Comparison of ENCODE assay signal across 8 cellular contexts in the genomic region with DNA sequence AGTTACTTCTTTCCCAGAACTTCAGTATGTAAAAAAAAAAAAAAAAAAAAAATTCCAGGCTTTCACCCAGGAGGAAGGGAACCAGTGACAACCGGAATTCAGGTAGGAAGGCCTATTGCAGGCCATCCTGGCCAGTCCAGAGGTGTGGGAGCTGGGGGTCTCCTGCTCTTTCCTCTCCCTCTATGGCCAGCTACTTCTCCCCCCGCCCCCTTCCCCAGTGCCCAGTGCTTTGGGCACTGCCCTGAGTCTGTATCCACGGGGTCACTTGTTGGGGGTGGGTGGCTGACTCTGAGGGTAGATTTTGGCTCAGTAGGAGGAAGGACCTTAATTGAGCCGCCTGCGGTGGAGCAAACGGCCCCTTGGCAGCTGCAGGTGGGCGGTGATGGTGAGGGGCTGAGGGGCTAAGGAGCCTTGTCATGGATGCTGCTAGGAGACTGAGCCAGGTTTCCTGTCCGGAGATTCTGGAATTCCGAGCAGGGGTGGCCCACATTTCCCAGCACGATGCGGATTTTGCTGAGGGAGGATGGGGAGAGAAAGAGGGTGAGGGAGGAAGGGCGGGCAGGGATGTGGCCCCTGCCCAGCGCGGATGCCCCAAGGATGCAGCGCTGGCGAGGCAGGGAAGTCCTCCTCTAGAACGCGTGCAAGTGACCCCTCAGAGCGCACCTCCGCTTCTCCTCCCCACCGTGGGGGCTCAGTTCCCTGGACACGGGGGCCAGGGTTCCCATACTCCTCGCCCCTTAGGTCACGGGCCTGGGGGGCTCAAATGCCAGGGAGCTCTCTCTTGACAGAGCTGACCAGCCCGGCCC. TPM values are rescaled to one million over a fixed set of nuclear protein-coding genes. Genes with fewer than 3 reads are reported as not detected.
DNase-seq lines count a peak whose midpoint lies in the region; ATAC-seq and TF ChIP-seq lines count a peak whose summit lies in the region.

No MANE protein-coding gene starts in this region.

- no peak for DNase-seq in CD8-positive, alpha-beta memory T cell
- DNase-seq in Peyer's patch = peak in 2 of 3 donors; percentile 44 to 48
- DNase-seq in esophagus muscularis mucosa (ENCODE audit: extremely low spot score) = no peak
- DNase-seq in neuronal stem cell (ENCODE audit: low spot score) = no peak
- no peak for DNase-seq in UCSD-AML1 (lab: John Stamatoyannopoulos, UW; ENCODE audit: unreplicated experiment)
- no peak for DNase-seq in NCI-H128 (lab: John Stamatoyannopoulos, UW; ENCODE audit: unreplicated experiment)

- H3K36me3 Mint-ChIP-seq in CD8-positive, alpha-beta memory T cell = peaks cover 0 to 6% (median 0%) of the 10 kb centered on the region in 3 donors

- no peak overlapping the region for H3K4ac ChIP-seq in neuronal stem cell (ENCODE audit: low read length)

- 34% methylated on average over 17 of the region's 25 CpGs for WGBS in esophagus muscularis mucosa
- no CpG with 5 or more reads among the region's 25 CpGs for WGBS in neuronal stem cell (ENCODE audit: extremely low coverage in 2 of 2, insufficient read length in 2 of 2, insufficient replicate concordance in 1 of 2), 2 donors

- peak overlapping the region; percentile 93 for H2AK5ac ChIP-seq in neuronal stem cell (ENCODE audit: low read depth, low read length)

- peak overlapping the region; percentile 64 for H3K4me3 ChIP-seq in CD8-positive, alpha-beta memory T cell (ENCODE audit: low read length)
- H3K4me3 ChIP-seq in Peyer's patch = peak overlapping the region; percentile 78 to 99 (median 94)
- H3K4me3 ChIP-seq in esophagus muscularis mucosa = peak overlapping the region; percentile 84 to 96 (median 91)
- H3K4me3 ChIP-seq in neuronal stem cell (ENCODE audit: low read length in 2 of 2) = peak overlapping the region; percentile 88 to 93

- H3K79me1 ChIP-seq in neuronal stem cell (ENCODE audit: low read depth, low read length) = peaks cover 17% of the 10 kb centered on the region

- H3K18ac ChIP-seq in neuronal stem cell (ENCODE audit: low read length) = peak overlapping the region; percentile 96

- peaks cover 0 to 6% of the 10 kb centered on the region in 2 donors for H3K27me3 Mint-ChIP-seq in CD8-positive, alpha-beta memory T cell

- peak overlapping the region; percentile 75 for H3K23ac ChIP-seq in neuronal stem cell (ENCODE audit: low read depth, low read length, poor library complexity)

- H3K36me3 ChIP-seq in CD8-positive, alpha-beta memory T cell (ENCODE audit: insufficient read depth, low read length) = no peaks in the 10 kb centered on the region
- H3K36me3 ChIP-seq in Peyer's patch (no peaks in the 10 kb centered on the region), esophagus muscularis mucosa (no peaks in the 10 kb centered on the region), neuronal stem cell (replicated peaks in 1 of 2; ENCODE audit: control insufficient read depth in 2 of 2, insufficient read depth in 2 of 2, low read length in 2 of 2) (peaks cover 0 to 2% of the 10 kb centered on the region in 2 donors)

- POLR2A ChIA-PET in CD8-positive, alpha-beta memory T cell (lab: Charles Lee) = interaction anchor here (1.5 kb wide), 1 partner anchor 9 kb away, joined by 19 read pairs; no protein-coding TSS in a partner anchor

- H3K27ac ChIP-seq in CD8-positive, alpha-beta memory T cell (ENCODE audit: low read depth, low read length) = peak overlapping the region; percentile 81
- H3K27ac ChIP-seq in Peyer's patch = peak overlapping the region; percentile 81 to 95 (median 90)
- H3K27ac ChIP-seq in esophagus muscularis mucosa (replicated peaks in 1 of 4) = peak overlapping the region; percentile 92 to 97 (median 94)
- no peak overlapping the region for H3K27ac ChIP-seq in neuronal stem cell (replicated peaks; ENCODE audit: low read length)

- peak overlapping the region; percentile 95 for H3K4me2 ChIP-seq in neuronal stem cell (ENCODE audit: insufficient read depth, low read length, poor library complexity, severe bottlenecking)

- no peak for TF ChIP-seq EP300 in esophagus muscularis mucosa (IDR thresholded peaks at IDR 0.05)

- H2BK5ac ChIP-seq in neuronal stem cell (ENCODE audit: low read length) = no peak overlapping the region

- ATAC-seq in GM21515 (IDR thresholded peaks at IDR 0.05; ENCODE audit: unreplicated experiment) (no peak), HG03432 (IDR thresholded peaks at IDR 0.05; ENCODE audit: unreplicated experiment) (no peak)

- peak overlapping the region; percentile 96 for H4K91ac ChIP-seq in neuronal stem cell (ENCODE audit: low read depth, low read length, poor library complexity)

- peak overlapping the region; percentile 89 to 98 (median 91) for H3K4me3 Mint-ChIP-seq in CD8-positive, alpha-beta memory T cell

- intact Hi-C loops in esophagus muscularis mucosa (cut with DNase I) = loop anchor here (10.0 kb wide), 1 partner anchor 410 kb away; no protein-coding TSS in a partner anchor

- no peak overlapping the region for H4K8ac ChIP-seq in neuronal stem cell (ENCODE audit: low read depth, low read length)

- H3K14ac ChIP-seq in neuronal stem cell (ENCODE audit: low read length) = peak overlapping the region; percentile 94

- peak overlapping the region; percentile 94 for H2AFZ ChIP-seq in neuronal stem cell (ENCODE audit: low read length)

- peaks cover 0 to 3% (median 0%) of the 10 kb centered on the region in 5 donors for H3K9me3 Mint-ChIP-seq in CD8-positive, alpha-beta memory T cell

- peak overlapping the region; percentile 54 for H2BK15ac ChIP-seq in neuronal stem cell (ENCODE audit: low read length)

- no peak for TF ChIP-seq CTCF in Peyer's patch (IDR thresholded peaks at IDR 0.05)
- no peak for TF ChIP-seq CTCF in esophagus muscularis mucosa (IDR thresholded peaks at IDR 0.05)

- H3K9ac ChIP-seq in neuronal stem cell (ENCODE audit: low read depth, low read length, poor library complexity) = peak overlapping the region; percentile 89

- peaks cover 34 to 47% (median 38%) of the 10 kb centered on the region in 3 donors for H3K4me1 Mint-ChIP-seq in CD8-positive, alpha-beta memory T cell

- H3K27ac Mint-ChIP-seq in CD8-positive, alpha-beta memory T cell = peak overlapping the region; percentile 82 to 96 (median 94)

- H3K9me3 ChIP-seq in CD8-positive, alpha-beta memory T cell (ENCODE audit: low read length) = no peaks in the 10 kb centered on the region
- H3K9me3 ChIP-seq in Peyer's patch (no peaks in the 10 kb centered on the region), esophagus muscularis mucosa (no peaks in the 10 kb centered on the region), neuronal stem cell (replicated peaks in 1 of 2; ENCODE audit: control insufficient read depth in 2 of 2, insufficient read depth in 1 of 2, low read depth in 1 of 2, low read length in 2 of 2) (peaks cover 0 to 19% of the 10 kb centered on the region in 2 donors)

- TF ChIP-seq POLR2A in Peyer's patch (IDR thresholded peaks at IDR 0.05) (no peak), esophagus muscularis mucosa (IDR thresholded peaks at IDR 0.05; ENCODE audit: low read depth) (no peak)

- peak overlapping the region; percentile 30 for H2BK12ac ChIP-seq in neuronal stem cell (ENCODE audit: low read length)

- no peaks in the 10 kb centered on the region for H3K27me3 ChIP-seq in CD8-positive, alpha-beta memory T cell (ENCODE audit: insufficient read depth, low read length, poor library complexity, severe bottlenecking)
- no peaks in the 10 kb centered on the region for H3K27me3 ChIP-seq in Peyer's patch
- H3K27me3 ChIP-seq in esophagus muscularis mucosa = no peaks in the 10 kb centered on the region
- H3K27me3 ChIP-seq in neuronal stem cell (ENCODE audit: control insufficient read depth in 3 of 3, insufficient read depth in 3 of 3, low read depth in 1 of 3, low read length in 3 of 3) = no peaks in the 10 kb centered on the region

- CTCF ChIA-PET in CD8-positive, alpha-beta memory T cell (lab: Charles Lee) = interaction anchor here (0.7 to 1.5 kb wide), 2 partner anchors 9 to 470 kb away, joined by 3 to 11 read pairs; no protein-coding TSS in a partner anchor

- H3K4me1 ChIP-seq in CD8-positive, alpha-beta memory T cell (ENCODE audit: insufficient read depth, low read length) = peaks cover 21% of the 10 kb centered on the region
- H3K4me1 ChIP-seq in Peyer's patch (peaks cover 0 to 39% (median 12%) of the 10 kb centered on the region in 4 donors), esophagus muscularis mucosa (peaks cover 34 to 49% (median 44%) of the 10 kb centered on the region in 4 donors), neuronal stem cell (ENCODE audit: control insufficient read depth in 2 of 2, insufficient read depth in 1 of 2, low read depth in 1 of 2, low read length in 2 of 2) (peaks cover 10 to 11% of the 10 kb centered on the region in 2 donors)

- H2BK120ac ChIP-seq in neuronal stem cell (ENCODE audit: low read depth, low read length) = peak overlapping the region; percentile 68

RNA-seq across cellular contexts. Expression of gene PHF2, which starts 1.3 kb away (rescaled TPM):
- 10 to 100 TPM; 22.4 to 25.0 TPM for total RNA-seq in CD8-positive, alpha-beta memory T cell
- 3.0 TPM for polyA plus RNA-seq in CD8-positive, alpha-beta memory T cell
- total RNA-seq in Peyer's patch = 10 to 100 TPM; 12.3 to 26.4 (median 19.5) TPM
- total RNA-seq in esophagus muscularis mucosa = 10 to 100 TPM; 35.7 to 53.5 (median 43.2) TPM
- polyA plus RNA-seq in neuronal stem cell (2013, experiment 1 of 2) = 19.9 TPM
- polyA plus RNA-seq in neuronal stem cell (2013, experiment 2 of 2) = 19.8 TPM

Comparison
In these comparisons a context has a peak if more than half of its experiments do, and no peak if none do; other contexts are left out.
1. DNase-seq: peak in Peyer's patch (2 of 3); none in CD8-positive, alpha-beta memory T cell (0 of 5), esophagus muscularis mucosa (single experiment), neuronal stem cell (single experiment), UCSD-AML1 (single experiment) and NCI-H128 (single experiment).
2. Peak in every context shown above with its lines, with median percentiles within 50 percentile points of each other: H3K4me3 ChIP-seq.